ENCODE assay signal across 25 cellular contexts in the genomic region with DNA sequence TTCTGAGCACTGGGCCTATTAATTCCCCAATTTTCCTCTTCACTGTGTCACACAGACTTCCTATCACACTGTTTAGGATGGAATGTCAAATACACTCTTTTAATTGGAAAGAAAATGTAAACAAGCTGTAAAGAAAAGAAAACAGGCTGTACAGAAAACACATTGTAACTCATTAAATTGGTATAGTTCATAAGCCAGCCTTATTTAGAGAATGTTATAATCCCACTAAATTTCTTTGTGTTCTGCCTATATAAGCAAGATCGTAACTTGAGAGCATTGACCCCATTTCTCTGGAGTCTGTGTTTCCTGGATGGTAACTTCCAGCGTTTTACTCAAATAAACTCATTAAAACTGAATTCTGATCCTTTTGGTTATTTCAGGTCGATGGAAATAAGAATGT.
"Had no signal": no experiment of that assay in that cellular context is flagged by ENCODE, and none has a peak within 500 bp of the region (broad histone marks: within the 10 kb centered on the region; RNA-seq: fewer than 3 reads in every experiment).

No MANE protein-coding gene starts in this region.

- H3K4me3 ChIP-seq: dorsolateral prefrontal cortex, esophagus squamous epithelium, gastrocnemius medialis, left ventricle myocardium inferior, lower lobe of right lung, ovary, psoas muscle, sigmoid colon, thoracic aorta, tibial nerve, upper lobe of left lung had no signal

- H3K4me1 ChIP-seq: esophagus squamous epithelium, gastrocnemius medialis, left ventricle myocardium inferior, lower lobe of right lung, psoas muscle, sigmoid colon, tibial nerve, upper lobe of left lung had no signal

- H3K36me3 ChIP-seq: esophagus squamous epithelium, gastrocnemius medialis, left ventricle myocardium inferior, lower lobe of right lung, ovary, sigmoid colon, thoracic aorta, tibial nerve, upper lobe of left lung had no signal

- H3K27me3 ChIP-seq: dorsolateral prefrontal cortex, esophagus squamous epithelium, gastrocnemius medialis, ovary, sigmoid colon, tibial nerve, upper lobe of left lung had no signal

- ATAC-seq: gastrocnemius medialis; left cardiac atrium; lower lobe of right lung; natural killer cell; psoas muscle; right cardiac atrium; stimulated activated naive B cell treated with anti-CD40 and anti-IgM and Interleukin-4, amounts not matched to agents 10 μg/mL and 1 μg/mL and 100 μg/mL, for 72 hours had no signal

- DNase-seq: dorsolateral prefrontal cortex; effector CD4-positive, alpha-beta T cell; erythroblast; esophagus squamous epithelium; foreskin fibroblast; gastrocnemius medialis; head of caudate nucleus; left cardiac atrium; left ventricle myocardium inferior; lower lobe of right lung; natural killer cell; occipital lobe; ovary; posterior cingulate gyrus; psoas muscle; right cardiac atrium; sigmoid colon; stimulated activated CD4-positive, alpha-beta T cell treated with anti-CD3 and anti-CD28 coated beads, Interleukin-2, amount 100 ng/mL, for 24 hours; stimulated activated naive B cell treated with anti-CD40 and anti-IgM and Interleukin-4, amounts not matched to agents 10 μg/mL and 1 μg/mL and 100 μg/mL, for 72 hours; upper lobe of left lung had no signal

- FAIRE-seq: colon, islet of Langerhans, urothelium cell line had no signal

- H3K9me3 ChIP-seq: esophagus squamous epithelium, gastrocnemius medialis, lower lobe of right lung, ovary, psoas muscle, sigmoid colon, thoracic aorta, tibial nerve, upper lobe of left lung had no signal

- H3K27ac ChIP-seq: dorsolateral prefrontal cortex, esophagus squamous epithelium, gastrocnemius medialis, left ventricle myocardium inferior, lower lobe of right lung, ovary, psoas muscle, sigmoid colon, thoracic aorta, tibial nerve, upper lobe of left lung had no signal
